ENCODE assay signal across 2 cellular contexts in the genomic region with DNA sequence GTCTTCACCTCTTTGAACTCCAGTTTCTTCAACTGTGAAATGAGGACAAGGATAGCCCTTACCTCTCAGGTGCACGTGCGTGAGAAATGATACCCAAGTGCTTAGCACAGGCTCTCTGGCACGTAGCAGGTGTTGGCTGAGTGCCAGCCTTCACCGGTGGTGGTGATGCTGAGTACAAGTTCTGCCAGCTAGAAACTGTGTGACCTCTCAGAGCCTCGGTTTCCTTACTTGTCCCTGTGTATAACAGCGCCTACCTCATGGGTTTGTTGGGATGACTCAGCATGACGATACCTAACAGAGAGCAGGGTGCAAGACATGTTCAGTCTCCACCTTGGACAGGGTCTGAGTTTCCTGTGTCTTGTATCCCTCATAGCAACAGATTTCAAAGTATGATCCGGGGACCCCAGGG.
TF ChIP-seq lines count a peak whose summit lies in the region.

No MANE protein-coding gene starts in this region.

TF ChIP-seq in SK-N-SH, 30 proteins besides CTCF, POLR2A, EP300 and RAD21:
- TF ChIP-seq, protein P1, sequence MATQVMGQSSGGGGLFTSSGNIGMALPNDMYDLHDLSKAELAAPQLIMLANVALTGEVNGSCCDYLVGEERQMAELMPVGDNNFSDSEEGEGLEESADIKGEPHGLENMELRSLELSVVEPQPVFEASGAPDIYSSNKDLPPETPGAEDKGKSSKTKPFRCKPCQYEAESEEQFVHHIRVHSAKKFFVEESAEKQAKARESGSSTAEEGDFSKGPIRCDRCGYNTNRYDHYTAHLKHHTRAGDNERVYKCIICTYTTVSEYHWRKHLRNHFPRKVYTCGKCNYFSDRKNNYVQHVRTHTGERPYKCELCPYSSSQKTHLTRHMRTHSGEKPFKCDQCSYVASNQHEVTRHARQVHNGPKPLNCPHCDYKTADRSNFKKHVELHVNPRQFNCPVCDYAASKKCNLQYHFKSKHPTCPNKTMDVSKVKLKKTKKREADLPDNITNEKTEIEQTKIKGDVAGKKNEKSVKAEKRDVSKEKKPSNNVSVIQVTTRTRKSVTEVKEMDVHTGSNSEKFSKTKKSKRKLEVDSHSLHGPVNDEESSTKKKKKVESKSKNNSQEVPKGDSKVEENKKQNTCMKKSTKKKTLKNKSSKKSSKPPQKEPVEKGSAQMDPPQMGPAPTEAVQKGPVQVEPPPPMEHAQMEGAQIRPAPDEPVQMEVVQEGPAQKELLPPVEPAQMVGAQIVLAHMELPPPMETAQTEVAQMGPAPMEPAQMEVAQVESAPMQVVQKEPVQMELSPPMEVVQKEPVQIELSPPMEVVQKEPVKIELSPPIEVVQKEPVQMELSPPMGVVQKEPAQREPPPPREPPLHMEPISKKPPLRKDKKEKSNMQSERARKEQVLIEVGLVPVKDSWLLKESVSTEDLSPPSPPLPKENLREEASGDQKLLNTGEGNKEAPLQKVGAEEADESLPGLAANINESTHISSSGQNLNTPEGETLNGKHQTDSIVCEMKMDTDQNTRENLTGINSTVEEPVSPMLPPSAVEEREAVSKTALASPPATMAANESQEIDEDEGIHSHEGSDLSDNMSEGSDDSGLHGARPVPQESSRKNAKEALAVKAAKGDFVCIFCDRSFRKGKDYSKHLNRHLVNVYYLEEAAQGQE (IDR thresholded peaks at IDR 0.05; ENCODE audit: low read depth, low read length): peak; percentile 50; the same call in 1 of the 2 replicates
- TF ChIP-seq TCF12 (IDR thresholded peaks at IDR 0.05): no peak
- TF ChIP-seq NFIC (IDR thresholded peaks at IDR 0.05; ENCODE audit: borderline replicate concordance): 0 out of 2 replicates have a peak, but pooled peaks have one; percentile 19

TF ChIP-seq in SK-N-SH treated with all-trans-retinoic acid at 6 μM for 48 hours, 23 proteins besides CTCF, POLR2A, EP300 and RAD21 (continued from another document):
- no peak for TF ChIP-seq BACH2 (CRISPR knock-in tag; IDR thresholded peaks at IDR 0.05; ENCODE audit: borderline replicate concordance)
- TF ChIP-seq ESRRG (CRISPR knock-in tag; IDR thresholded peaks at IDR 0.05): no peak
- TF ChIP-seq ZNF70 (CRISPR knock-in tag; IDR thresholded peaks at IDR 0.05): no peak
- TF ChIP-seq ISL1 (CRISPR knock-in tag; IDR thresholded peaks at IDR 0.05): no peak
- TF ChIP-seq, protein P2, sequence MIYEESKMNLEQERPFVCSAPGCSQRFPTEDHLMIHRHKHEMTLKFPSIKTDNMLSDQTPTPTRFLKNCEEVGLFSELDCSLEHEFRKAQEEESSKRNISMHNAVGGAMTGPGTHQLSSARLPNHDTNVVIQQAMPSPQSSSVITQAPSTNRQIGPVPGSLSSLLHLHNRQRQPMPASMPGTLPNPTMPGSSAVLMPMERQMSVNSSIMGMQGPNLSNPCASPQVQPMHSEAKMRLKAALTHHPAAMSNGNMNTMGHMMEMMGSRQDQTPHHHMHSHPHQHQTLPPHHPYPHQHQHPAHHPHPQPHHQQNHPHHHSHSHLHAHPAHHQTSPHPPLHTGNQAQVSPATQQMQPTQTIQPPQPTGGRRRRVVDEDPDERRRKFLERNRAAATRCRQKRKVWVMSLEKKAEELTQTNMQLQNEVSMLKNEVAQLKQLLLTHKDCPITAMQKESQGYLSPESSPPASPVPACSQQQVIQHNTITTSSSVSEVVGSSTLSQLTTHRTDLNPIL (CRISPR knock-in tag; IDR thresholded peaks at IDR 0.05; ENCODE audit: low read depth): no peak
- TF ChIP-seq, protein P3, sequence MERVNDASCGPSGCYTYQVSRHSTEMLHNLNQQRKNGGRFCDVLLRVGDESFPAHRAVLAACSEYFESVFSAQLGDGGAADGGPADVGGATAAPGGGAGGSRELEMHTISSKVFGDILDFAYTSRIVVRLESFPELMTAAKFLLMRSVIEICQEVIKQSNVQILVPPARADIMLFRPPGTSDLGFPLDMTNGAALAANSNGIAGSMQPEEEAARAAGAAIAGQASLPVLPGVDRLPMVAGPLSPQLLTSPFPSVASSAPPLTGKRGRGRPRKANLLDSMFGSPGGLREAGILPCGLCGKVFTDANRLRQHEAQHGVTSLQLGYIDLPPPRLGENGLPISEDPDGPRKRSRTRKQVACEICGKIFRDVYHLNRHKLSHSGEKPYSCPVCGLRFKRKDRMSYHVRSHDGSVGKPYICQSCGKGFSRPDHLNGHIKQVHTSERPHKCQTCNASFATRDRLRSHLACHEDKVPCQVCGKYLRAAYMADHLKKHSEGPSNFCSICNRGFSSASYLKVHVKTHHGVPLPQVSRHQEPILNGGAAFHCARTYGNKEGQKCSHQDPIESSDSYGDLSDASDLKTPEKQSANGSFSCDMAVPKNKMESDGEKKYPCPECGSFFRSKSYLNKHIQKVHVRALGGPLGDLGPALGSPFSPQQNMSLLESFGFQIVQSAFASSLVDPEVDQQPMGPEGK (CRISPR knock-in tag; IDR thresholded peaks at IDR 0.05; ENCODE audit: borderline replicate concordance): no peak
- no peak for TF ChIP-seq ARNTL (CRISPR knock-in tag; IDR thresholded peaks at IDR 0.05; ENCODE audit: borderline replicate concordance, low read depth)
- no peak for TF ChIP-seq CSDC2 (CRISPR knock-in tag; IDR thresholded peaks at IDR 0.05)
- TF ChIP-seq TCF4 (CRISPR knock-in tag; IDR thresholded peaks at IDR 0.05; ENCODE audit: borderline replicate concordance): no peak
- TF ChIP-seq PPARA (CRISPR knock-in tag; IDR thresholded peaks at IDR 0.05; ENCODE audit: borderline replicate concordance): no peak
TF ChIP-seq in SK-N-SH treated with all-trans-retinoic acid at 6 μM for 48 hours: peak in this region for 0.
